ENCODE assay signal across 22 cellular contexts in the genomic region with DNA sequence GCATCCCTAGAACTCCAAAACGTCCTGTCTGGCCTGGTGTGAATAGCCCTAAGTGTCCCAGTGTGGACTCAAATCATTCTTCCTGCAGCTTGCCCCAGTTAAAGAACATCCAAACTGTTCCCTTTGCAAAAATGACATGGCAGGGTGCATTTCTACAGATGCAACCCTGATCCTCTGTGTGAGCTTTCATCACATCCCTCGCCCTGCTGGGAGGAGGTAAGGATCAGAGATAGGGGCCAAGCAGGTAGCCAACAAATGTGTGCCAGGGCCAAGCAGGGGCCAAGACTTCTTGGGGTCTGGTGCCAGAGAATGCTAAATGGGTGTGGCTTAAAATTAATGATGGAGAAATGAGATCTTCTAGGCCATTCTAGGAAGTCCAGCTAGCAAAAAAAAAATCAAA. TPM values are rescaled to one million over a fixed set of nuclear protein-coding genes. Genes with fewer than 3 reads are reported as not detected.
A peak's percentile ranks its signal among the peaks of the same experiment; 100 is the strongest.
DNase-seq lines count a peak whose midpoint lies in the region; ATAC-seq and TF ChIP-seq lines count a peak whose summit lies in the region.
"Had no signal": no experiment of that assay in that cellular context is flagged by ENCODE, and none has a peak within 500 bp of the region (broad histone marks: within the 10 kb centered on the region; RNA-seq: fewer than 3 reads in every experiment).

No MANE protein-coding gene starts in this region.

- no peaks in the 10 kb centered on the region for H3K4me1 ChIP-seq in CD8-positive, alpha-beta T cell (ENCODE audit: insufficient read depth, low read length)
- H3K4me1 ChIP-seq in stomach = peaks cover 11 to 18% (median 15%) of the 10 kb centered on the region in 4 donors
- H3K4me1 ChIP-seq in tibial artery = peaks cover 0 to 16% (median 12%) of the 10 kb centered on the region in 4 donors

- H3K27ac Mint-ChIP-seq in activated CD8-positive, alpha-beta memory T cell treated with anti-CD3 and anti-CD28 coated beads, Interleukin-2, amount 10 ng/mL, durations not matched to agents 7 days and 5 days = peak overlapping the region; percentile 3
- H3K27ac Mint-ChIP-seq in CD8-positive, alpha-beta T cell = peak overlapping the region; percentile 69
- peak overlapping the region; percentile 7 for H3K27ac Mint-ChIP-seq in activated naive CD8-positive, alpha-beta T cell treated with anti-CD3 and anti-CD28 coated beads for 36 hours
- peak overlapping the region; percentile 54 to 64 for H3K27ac Mint-ChIP-seq in natural killer cell

- TF ChIP-seq CTCF in CD8-positive, alpha-beta T cell (IDR thresholded peaks at IDR 0.05) = no peak
- no peak for TF ChIP-seq CTCF in natural killer cell (IDR thresholded peaks at IDR 0.05)
- no peak for TF ChIP-seq CTCF in stomach (IDR thresholded peaks at IDR 0.05)
- no peak for TF ChIP-seq CTCF in tibial artery (IDR thresholded peaks at IDR 0.05)

- H3K4me3 Mint-ChIP-seq in activated CD8-positive, alpha-beta memory T cell treated with anti-CD3 and anti-CD28 coated beads, Interleukin-2, amount 10 ng/mL, durations not matched to agents 7 days and 5 days = no peak overlapping the region
- H3K4me3 Mint-ChIP-seq in CD8-positive, alpha-beta T cell = no peak overlapping the region
- H3K4me3 Mint-ChIP-seq in activated naive CD8-positive, alpha-beta T cell treated with anti-CD3 and anti-CD28 coated beads for 36 hours = no peak overlapping the region
- H3K4me3 Mint-ChIP-seq in natural killer cell = no peak overlapping the region

- no peaks in the 10 kb centered on the region for H3K27me3 Mint-ChIP-seq in activated CD8-positive, alpha-beta memory T cell treated with anti-CD3 and anti-CD28 coated beads, Interleukin-2, amount 10 ng/mL, durations not matched to agents 7 days and 5 days
- no peaks in the 10 kb centered on the region for H3K27me3 Mint-ChIP-seq in CD8-positive, alpha-beta T cell (ENCODE audit: low read depth)
- H3K27me3 Mint-ChIP-seq in activated naive CD8-positive, alpha-beta T cell treated with anti-CD3 and anti-CD28 coated beads for 36 hours = no peaks in the 10 kb centered on the region
- H3K27me3 Mint-ChIP-seq in natural killer cell (ENCODE audit: low read depth in 2 of 2) = no peaks in the 10 kb centered on the region

- H3K4me3 ChIP-seq in CD8-positive, alpha-beta T cell (ENCODE audit: low read depth, low read length) = no peak overlapping the region
- H3K4me3 ChIP-seq in stomach (no peak overlapping the region), tibial artery (no peak overlapping the region)
- H3K4me3 ChIP-seq: ascending aorta, hepatocyte, psoas muscle, tibial nerve had no signal

- no peak for TF ChIP-seq POLR2A in stomach (IDR thresholded peaks at IDR 0.05)

- H3K27ac ChIP-seq in CD8-positive, alpha-beta T cell (ENCODE audit: low read depth, low read length) = no peak overlapping the region
- H3K27ac ChIP-seq in stomach (no peak overlapping the region), tibial artery (no peak overlapping the region)
- H3K27ac ChIP-seq: ascending aorta, hepatocyte, tibial nerve, WERI-Rb-1 had no signal

- no peaks in the 10 kb centered on the region for H3K9me3 ChIP-seq in CD8-positive, alpha-beta T cell (ENCODE audit: low read length)
- H3K9me3 ChIP-seq in stomach = no peaks in the 10 kb centered on the region
- H3K9me3 ChIP-seq in tibial artery = no peaks in the 10 kb centered on the region
- H3K9me3 ChIP-seq: ascending aorta, psoas muscle, tibial nerve had no signal

- no peaks in the 10 kb centered on the region for H3K4me1 Mint-ChIP-seq in activated CD8-positive, alpha-beta memory T cell treated with anti-CD3 and anti-CD28 coated beads, Interleukin-2, amount 10 ng/mL, durations not matched to agents 7 days and 5 days
- H3K4me1 Mint-ChIP-seq in CD8-positive, alpha-beta T cell (ENCODE audit: low read depth) = peaks cover 7% of the 10 kb centered on the region
- H3K4me1 Mint-ChIP-seq in activated naive CD8-positive, alpha-beta T cell treated with anti-CD3 and anti-CD28 coated beads for 36 hours = peaks cover 8% of the 10 kb centered on the region
- H3K4me1 Mint-ChIP-seq in natural killer cell = peaks cover 10 to 31% of the 10 kb centered on the region in 2 donors

- WGBS in stomach, 5 donors = 70 to 82% (median 70%) methylated on average over 2 of the region's 2 CpGs

- POLR2A ChIA-PET in CD8-positive, alpha-beta T cell (lab: Charles Lee) = interaction anchor here (1.1 to 2.7 kb wide), 2 partner anchors 20 to 28 kb away, joined by 4 to 9 read pairs; no protein-coding TSS in a partner anchor

- TF ChIP-seq EP300 in stomach (IDR thresholded peaks at IDR 0.05) = no peak

- no peaks in the 10 kb centered on the region for H3K9me3 Mint-ChIP-seq in activated CD8-positive, alpha-beta memory T cell treated with anti-CD3 and anti-CD28 coated beads, Interleukin-2, amount 10 ng/mL, durations not matched to agents 7 days and 5 days (ENCODE audit: low read depth)
- H3K9me3 Mint-ChIP-seq in CD8-positive, alpha-beta T cell = no peaks in the 10 kb centered on the region
- H3K9me3 Mint-ChIP-seq in activated naive CD8-positive, alpha-beta T cell treated with anti-CD3 and anti-CD28 coated beads for 36 hours = no peaks in the 10 kb centered on the region
- no peaks in the 10 kb centered on the region for H3K9me3 Mint-ChIP-seq in natural killer cell

- DNase-seq in activated CD8-positive, alpha-beta memory T cell treated with anti-CD3 and anti-CD28 coated beads, Interleukin-2, amount 10 ng/mL, durations not matched to agents 7 days and 5 days = no peak
- no peak for DNase-seq in activated CD8-positive, alpha-beta memory T cell treated with anti-CD3 and anti-CD28 coated beads for 24 hours
- no peak for DNase-seq in CD8-positive, alpha-beta T cell
- DNase-seq in activated naive CD8-positive, alpha-beta T cell treated with anti-CD3 and anti-CD28 coated beads for 36 hours = no peak
- DNase-seq in natural killer cell (no peak), stomach (no peak), tibial artery (no peak)
- DNase-seq: activated CD4-positive, alpha-beta T cell treated with anti-CD3 and anti-CD28 coated beads, Interleukin-2, amount 50 U/mL, for 1 hour; activated naive CD4-positive, alpha-beta T cell treated with anti-CD3 and anti-CD28 coated beads, Interleukin-2, amount 50 U/mL, for 16 hours; DMS153; GOT3; IMR-90; NCI-H1694; occipital lobe; psoas muscle; WERI-Rb-1 had no signal

- H3K36me3 ChIP-seq in CD8-positive, alpha-beta T cell (ENCODE audit: insufficient read depth, low read length) = peaks cover 89% of the 10 kb centered on the region
- peaks cover 20 to 98% (median 84%) of the 10 kb centered on the region in 4 donors for H3K36me3 ChIP-seq in stomach
- H3K36me3 ChIP-seq in tibial artery = peaks cover 0 to 31% (median 0%) of the 10 kb centered on the region in 3 donors
- H3K36me3 ChIP-seq: ascending aorta, WERI-Rb-1 had no signal

- CTCF ChIA-PET in activated CD8-positive, alpha-beta memory T cell treated with anti-CD3 and anti-CD28 coated beads, Interleukin-2, amount 10 ng/mL, durations not matched to agents 7 days and 5 days (lab: Charles Lee) = interaction anchor here (1.1 to 2.1 kb wide), 4 partner anchors 22 to 108 kb away, joined by 3 to 8 read pairs (median 3); no protein-coding TSS in a partner anchor
- CTCF ChIA-PET in CD8-positive, alpha-beta T cell (lab: Charles Lee) = interaction anchor here (0.6 to 2.5 kb wide), 4 partner anchors 13 to 628 kb away, joined by 3 to 19 read pairs (median 3); no protein-coding TSS in a partner anchor

- ATAC-seq in activated CD8-positive, alpha-beta memory T cell treated with anti-CD3 and anti-CD28 coated beads, Interleukin-2, amount 10 ng/mL, durations not matched to agents 7 days and 5 days = no peak
- ATAC-seq in CD8-positive, alpha-beta T cell = no peak
- ATAC-seq in natural killer cell = no peak
- ATAC-seq in GM21723 (IDR thresholded peaks at IDR 0.05; ENCODE audit: unreplicated experiment) = no peak
- ATAC-seq: left lobe of liver, psoas muscle, SK-N-SH treated with all-trans-retinoic acid at 6 μM for 48 hours had no signal

- H3K27me3 ChIP-seq in CD8-positive, alpha-beta T cell (ENCODE audit: insufficient read depth, low read length) = no peaks in the 10 kb centered on the region
- no peaks in the 10 kb centered on the region for H3K27me3 ChIP-seq in stomach
- H3K27me3 ChIP-seq in tibial artery = no peaks in the 10 kb centered on the region
- H3K27me3 ChIP-seq: ascending aorta, hepatocyte, tibial nerve had no signal

- H3K36me3 Mint-ChIP-seq in activated CD8-positive, alpha-beta memory T cell treated with anti-CD3 and anti-CD28 coated beads, Interleukin-2, amount 10 ng/mL, durations not matched to agents 7 days and 5 days = peaks cover 70% of the 10 kb centered on the region
- peaks cover 94% of the 10 kb centered on the region for H3K36me3 Mint-ChIP-seq in CD8-positive, alpha-beta T cell
- peaks cover 26% of the 10 kb centered on the region for H3K36me3 Mint-ChIP-seq in activated naive CD8-positive, alpha-beta T cell treated with anti-CD3 and anti-CD28 coated beads for 36 hours
- H3K36me3 Mint-ChIP-seq in natural killer cell = peaks cover 23% of the 10 kb centered on the region

- intact Hi-C loops in CD8-positive, alpha-beta T cell (cut with DNase I, micrococcal nuclease) = no loop called here
- intact Hi-C loops in natural killer cell (cut with micrococcal nuclease) = no loop called here
- intact Hi-C loops in stomach (cut with DNase I; ENCODE audit: low total_unique reads) = no loop called here
- intact Hi-C loops in tibial artery (cut with DNase I; ENCODE audit: low total_unique reads) = no loop called here

RNA-seq across cellular contexts. Expression of a gene that starts 27.1 kb away (rescaled TPM):
- 10 to 100 TPM; 12.4 to 14.2 TPM for total RNA-seq in activated CD8-positive, alpha-beta memory T cell treated with anti-CD3 and anti-CD28 coated beads, Interleukin-2, amount 10 ng/mL, durations not matched to agents 7 days and 5 days
- total RNA-seq in CD8-positive, alpha-beta T cell = under 1 TPM; 0.67 to 0.81 TPM
- 10 to 100 TPM; 15.9 to 17.3 TPM for total RNA-seq in activated naive CD8-positive, alpha-beta T cell treated with anti-CD3 and anti-CD28 coated beads for 36 hours
- total RNA-seq in natural killer cell (1 to 10 TPM; 3.4 to 4.6 (median 4.0) TPM), stomach (100 to 1,000 TPM in 1 of 5 donors, 10 to 100 TPM in 4; 29.9 to 115 (median 51.9) TPM)
- 10 to 100 TPM in 2 of 3 donors, 1 to 10 TPM in 1; 7.2 to 25.0 (median 15.7) TPM for polyA plus RNA-seq in stomach

Comparison
In these comparisons a context has a peak if more than half of its experiments do, and no peak if none do; other contexts are left out.
1. H3K27ac Mint-ChIP-seq: peak in every context shown above with its lines; median percentile 69 in CD8-positive, alpha-beta T cell; 59 in natural killer cell; 7 in activated naive CD8-positive, alpha-beta T cell treated with anti-CD3 and anti-CD28 coated beads for 36 hours; 3 in activated CD8-positive, alpha-beta memory T cell treated with anti-CD3 and anti-CD28 coated beads, Interleukin-2, amount 10 ng/mL, durations not matched to agents 7 days and 5 days.